ENCODE assay signal across 16 cellular contexts in genomic region chr11:100602716-100603115, GRCh38.
DNase-seq lines count a peak whose midpoint lies in the region; ATAC-seq and TF ChIP-seq lines count a peak whose summit lies in the region.
"Had no signal": no experiment of that assay in that cellular context is flagged by ENCODE, and none has a peak within 500 bp of the region (broad histone marks: within the 10 kb centered on the region; RNA-seq: fewer than 3 reads in every experiment).

No MANE protein-coding gene starts in this region.

- no peaks in the 10 kb centered on the region for H4K20me1 ChIP-seq in IMR-90 (ENCODE audit: insufficient read depth, low read length)

- no peak overlapping the region for H4K8ac ChIP-seq in IMR-90 (ENCODE audit: low read depth in 2 of 2, low read length in 2 of 2)

- H2BK5ac ChIP-seq in IMR-90 (ENCODE audit: low read depth, low read length, poor library complexity, severe bottlenecking), result no peak overlapping the region

- peak overlapping the region; percentile 11; the same call in 1 of the 2 replicates for H2AK5ac ChIP-seq in IMR-90 (ENCODE audit: low read depth, low read length)

- H3K9me1 ChIP-seq in IMR-90 (ENCODE audit: insufficient read depth, low read length), result no peaks in the 10 kb centered on the region

- no peak for TF ChIP-seq RAD21 in IMR-90 (IDR thresholded peaks at IDR 0.05; ENCODE audit: low read length)

- H2AFZ ChIP-seq in IMR-90 (replicated peaks; ENCODE audit: low read length, poor library complexity), result no peak overlapping the region
- H2AFZ ChIP-seq: GM23338 had no signal

- no peak overlapping the region for H3K27ac ChIP-seq in IMR-90 (ENCODE audit: insufficient read depth, low read length)
- H3K27ac ChIP-seq in gastroesophageal sphincter, result no peak overlapping the region
- H3K27ac ChIP-seq in suprapubic skin, result peak overlapping the region; percentile 33
- H3K27ac ChIP-seq: C4-2B had no signal

- no peak for TF ChIP-seq POLR2A in IMR-90 (IDR thresholded peaks at IDR 0.05; ENCODE audit: low read depth, low read length)
- no peak for TF ChIP-seq POLR2A in gastroesophageal sphincter (IDR thresholded peaks at IDR 0.05)
- no peak for TF ChIP-seq POLR2A in suprapubic skin (IDR thresholded peaks at IDR 0.05)

- in situ Hi-C loops in IMR-90 (cut with MboI; ENCODE audit: low sequenced_read_pairs), result no loop called here

- H2BK120ac ChIP-seq in IMR-90 (ENCODE audit: low read depth, low read length), result no peak overlapping the region

- no TSS peak for BruUV-seq in IMR-90 (replicated peaks; lab: Mats Ljungman, UMichigan)

- POLR2A ChIA-PET in IMR-90 (lab: Charles Lee; ENCODE audit: unreplicated experiment), result no interaction called here

- no peak overlapping the region for H3K4ac ChIP-seq in IMR-90 (ENCODE audit: low read depth, low read length)

- no peak overlapping the region for H3K18ac ChIP-seq in IMR-90 (ENCODE audit: low read depth, low read length)

- no peaks in the 10 kb centered on the region for H3K36me3 ChIP-seq in IMR-90 (ENCODE audit: control insufficient read depth, insufficient read depth, low read length)
- H3K36me3 ChIP-seq in gastroesophageal sphincter, result no peaks in the 10 kb centered on the region
- H3K36me3 ChIP-seq in suprapubic skin, result no peaks in the 10 kb centered on the region
- H3K36me3 ChIP-seq: BE2C had no signal

- intact Hi-C loops in IMR-90 (cut with micrococcal nuclease), result loop anchor here (1.0 kb wide), 1 partner anchor 9 kb away; no protein-coding TSS in a partner anchor

- no peak overlapping the region for H2BK15ac ChIP-seq in IMR-90 (ENCODE audit: low read depth, low read length)

- H4K91ac ChIP-seq in IMR-90 (ENCODE audit: insufficient read depth, low read depth, low read length), result no peak overlapping the region

- H3K4me1 ChIP-seq in IMR-90 (ENCODE audit: control insufficient read depth, insufficient read depth, low read length) (peaks cover 1% of the 10 kb centered on the region; the same call in 1 of the 2 replicates), gastroesophageal sphincter (peaks cover 0 to 6% (median 0%) of the 10 kb centered on the region in 3 donors), suprapubic skin (peaks cover 13% of the 10 kb centered on the region)
- H3K4me1 ChIP-seq: BE2C had no signal

- ATAC-seq in IMR-90 (ENCODE audit: low read depth), result no peak
- peak; percentile 70 for ATAC-seq in gastroesophageal sphincter
- no peak for ATAC-seq in GM18517 (IDR thresholded peaks at IDR 0.05; ENCODE audit: unreplicated experiment)
- ATAC-seq: GM12878, GM23338 had no signal

- DNase-seq in IMR-90, result no peak
- peak; percentile 21 for DNase-seq in fibroblast of mammary gland (ENCODE audit: low read depth)
- DNase-seq in suprapubic skin (ENCODE audit: low spot score in 2 of 2), result no peak
- DNase-seq in GM20000 (ENCODE audit: low spot score), result no peak
- no peak for DNase-seq in stimulated activated naive CD4-positive, alpha-beta T cell (lab: John Stamatoyannopoulos, UW)
- DNase-seq in occipital lobe (lab: John Stamatoyannopoulos, UW), result no peak
- DNase-seq: ACHN; BE2C; CD4-positive, alpha-beta memory T cell; DMS79; H7 had no signal

- no peak overlapping the region for H4K5ac ChIP-seq in IMR-90 (ENCODE audit: low read depth, low read length)

- H3K9ac ChIP-seq in IMR-90 (ENCODE audit: low read depth, low read length), result no peak overlapping the region

- TF ChIP-seq CTCF in IMR-90 (conservative IDR thresholded peaks at IDR 0.05; ENCODE audit: low read depth, low read length) (no peak), fibroblast of mammary gland (conservative IDR thresholded peaks at IDR 0.05; ENCODE audit: control insufficient read depth, insufficient read depth, low read depth, low read length) (no peak), gastroesophageal sphincter (IDR thresholded peaks at IDR 0.05) (no peak), suprapubic skin (IDR thresholded peaks at IDR 0.05) (no peak), GM20000 (IDR thresholded peaks at IDR 0.05; ENCODE audit: extremely low read depth, missing control alignments) (no peak)

- H2BK20ac ChIP-seq in IMR-90 (ENCODE audit: low read depth, low read length), result no peak overlapping the region

- H3K79me1 ChIP-seq in IMR-90 (ENCODE audit: low read depth in 1 of 2, low read length in 2 of 2), result no peaks in the 10 kb centered on the region

- TF ChIP-seq EP300 in gastroesophageal sphincter (IDR thresholded peaks at IDR 0.05), result no peak
- no peak for TF ChIP-seq EP300 in suprapubic skin (IDR thresholded peaks at IDR 0.05)

- no peak overlapping the region for H3K23ac ChIP-seq in IMR-90 (ENCODE audit: low read depth, low read length)

- CTCF ChIA-PET in IMR-90 (lab: Yijun Ruan, JAX), result no interaction called here

- no peak overlapping the region for H3K4me2 ChIP-seq in IMR-90 (ENCODE audit: low read depth, low read length)
- H3K4me2 ChIP-seq: GM23338 had no signal

- H3K56ac ChIP-seq in IMR-90 (ENCODE audit: extremely low read depth, insufficient read depth, low read length), result no peak overlapping the region

- H3K4me3 ChIP-seq in IMR-90 (ENCODE audit: insufficient read depth, low read depth, low read length) (no peak overlapping the region), fibroblast of mammary gland (ENCODE audit: control insufficient read depth, low read depth, low read length) (no peak overlapping the region), gastroesophageal sphincter (no peak overlapping the region), suprapubic skin (no peak overlapping the region)
- H3K4me3 ChIP-seq: GM12878, GM23338 had no signal

- H3K9me3 ChIP-seq in IMR-90 (ENCODE audit: control insufficient read depth, insufficient read depth, low read length) (no peaks in the 10 kb centered on the region), gastroesophageal sphincter (no peaks in the 10 kb centered on the region), suprapubic skin (no peaks in the 10 kb centered on the region)
- H3K9me3 ChIP-seq: BE2C had no signal

- H3K27me3 ChIP-seq in IMR-90 (ENCODE audit: control insufficient read depth, insufficient read depth, low read length) (no peaks in the 10 kb centered on the region; the same call in 1 of the 2 replicates), gastroesophageal sphincter (no peaks in the 10 kb centered on the region), suprapubic skin (no peaks in the 10 kb centered on the region)

- H3K14ac ChIP-seq in IMR-90 (replicated peaks; ENCODE audit: low read depth, low read length), result peak overlapping the region; percentile 21; the same call in 1 of the 2 replicates

- dilution Hi-C loops in IMR-90 (cut with HindIII; ENCODE audit: low sequenced_read_pairs, unreplicated experiment), result no loop called here

- H2AK9ac ChIP-seq in IMR-90 (replicated peaks; ENCODE audit: low read depth, low read length, poor library complexity), result no peak overlapping the region

TF ChIP-seq in IMR-90, 13 proteins besides CTCF, POLR2A, EP300 and RAD21:
- no peak for TF ChIP-seq FOS (IDR thresholded peaks at IDR 0.05; ENCODE audit: low read depth, low read length)
- TF ChIP-seq RCOR1 (IDR thresholded peaks at IDR 0.05; ENCODE audit: insufficient replicate concordance, low read length), result no peak
